ENCODE assay signal across 8 cellular contexts in the genomic region with DNA sequence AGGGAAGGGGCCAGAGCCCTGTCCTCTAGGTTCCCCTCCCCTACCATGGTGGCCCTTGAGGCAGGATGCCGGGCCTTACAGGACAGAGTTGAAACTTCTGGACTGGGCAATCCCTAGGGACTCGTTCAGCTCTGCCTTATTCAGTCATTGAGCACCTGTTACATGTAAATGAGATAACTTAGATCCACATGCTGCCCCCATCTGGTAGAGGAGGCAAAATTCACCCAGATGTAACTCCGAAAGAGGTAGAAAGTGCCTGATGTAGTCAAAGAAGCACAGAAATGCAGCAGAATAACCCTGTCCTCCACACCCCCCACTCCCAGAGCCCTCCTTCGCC. TPM values are rescaled to one million over a fixed set of nuclear protein-coding genes. Genes with fewer than 3 reads are reported as not detected.
DNase-seq lines count a peak whose midpoint lies in the region; ATAC-seq, FAIRE-seq and TF ChIP-seq lines count a peak whose summit lies in the region.

No MANE protein-coding gene starts in this region.

- peaks cover 54% of the 10 kb centered on the region for H3K27me3 Mint-ChIP-seq in activated naive CD8-positive, alpha-beta T cell treated with anti-CD3 and anti-CD28 coated beads, Interleukin-2, amount 10 ng/mL, durations not matched to agents 7 days and 5 days

- peaks cover 16% of the 10 kb centered on the region for H3K4me1 Mint-ChIP-seq in activated naive CD8-positive, alpha-beta T cell treated with anti-CD3 and anti-CD28 coated beads, Interleukin-2, amount 10 ng/mL, durations not matched to agents 7 days and 5 days

- peak overlapping the region; percentile 71 for H3K4me3 Mint-ChIP-seq in activated naive CD8-positive, alpha-beta T cell treated with anti-CD3 and anti-CD28 coated beads, Interleukin-2, amount 10 ng/mL, durations not matched to agents 7 days and 5 days

- no peaks in the 10 kb centered on the region for H3K36me3 Mint-ChIP-seq in activated naive CD8-positive, alpha-beta T cell treated with anti-CD3 and anti-CD28 coated beads, Interleukin-2, amount 10 ng/mL, durations not matched to agents 7 days and 5 days

- CTCF ChIA-PET in OCI-LY7 (lab: Charles Lee; ENCODE audit: unreplicated experiment), result interaction anchor here (0.7 kb wide), 1 partner anchor 194 kb away, joined by 3 read pairs; no protein-coding TSS in a partner anchor

- H3K27ac Mint-ChIP-seq in activated naive CD8-positive, alpha-beta T cell treated with anti-CD3 and anti-CD28 coated beads, Interleukin-2, amount 10 ng/mL, durations not matched to agents 7 days and 5 days, result no peak overlapping the region

- ATAC-seq in activated naive CD8-positive, alpha-beta T cell treated with anti-CD3 and anti-CD28 coated beads, Interleukin-2, amount 10 ng/mL, durations not matched to agents 7 days and 5 days (ENCODE audit: low read depth), result peak; percentile 57

- BruUV-seq in OCI-LY7 (replicated peaks; lab: Mats Ljungman, UMichigan), result no TSS peak

- H3K4me1 ChIP-seq in Karpas-422 (ENCODE audit: low read length) (peaks cover 12% of the 10 kb centered on the region), OCI-LY7 (ENCODE audit: insufficient read depth, low read length, poor library complexity, severe bottlenecking) (peaks cover 12% of the 10 kb centered on the region), cardiac muscle cell (ENCODE audit: low read depth) (no peaks in the 10 kb centered on the region)

- no peaks in the 10 kb centered on the region for H3K36me3 ChIP-seq in Karpas-422 (ENCODE audit: insufficient read depth, low read length)
- H3K36me3 ChIP-seq in OCI-LY7 (ENCODE audit: insufficient read depth, low read length), result no peaks in the 10 kb centered on the region
- no peaks in the 10 kb centered on the region for H3K36me3 ChIP-seq in cardiac muscle cell

- H2AFZ ChIP-seq in Karpas-422 (ENCODE audit: low read length) (no peak overlapping the region), OCI-LY7 (ENCODE audit: low read length) (no peak overlapping the region)

- FAIRE-seq in G401.6 (lab: Jason Lieb, UNC), result peak; percentile 74

- H3K27ac ChIP-seq in Karpas-422 (ENCODE audit: low read length), result no peak overlapping the region
- no peak overlapping the region for H3K27ac ChIP-seq in OCI-LY7 (ENCODE audit: low read depth, low read length, poor library complexity, severe bottlenecking)
- no peak overlapping the region for H3K27ac ChIP-seq in cardiac muscle cell

- peak; percentile 87 for TF ChIP-seq CTCF in OCI-LY7 (conservative IDR thresholded peaks at IDR 0.05; ENCODE audit: low read length)
- peak; percentile 78 for TF ChIP-seq CTCF in cardiac muscle cell (IDR thresholded peaks at IDR 0.05; ENCODE audit: low read depth, low read length)

- peaks cover 6% of the 10 kb centered on the region; the same call in 1 of the 2 replicates for H3K27me3 ChIP-seq in Karpas-422 (ENCODE audit: low read length)
- peaks cover 57% of the 10 kb centered on the region for H3K27me3 ChIP-seq in cardiac muscle cell

- no peaks in the 10 kb centered on the region for H3K79me2 ChIP-seq in Karpas-422 (ENCODE audit: low read length)
- no peaks in the 10 kb centered on the region for H3K79me2 ChIP-seq in OCI-LY7 (ENCODE audit: insufficient read depth, low read depth, low read length)

- POLR2A ChIA-PET in OCI-LY7 (lab: Charles Lee), result interaction anchor here (0.5 kb wide), 1 partner anchor 12 kb away, joined by 3 read pairs; no protein-coding TSS in a partner anchor
- POLR2A ChIA-PET in activated naive CD8-positive, alpha-beta T cell treated with anti-CD3 and anti-CD28 coated beads, Interleukin-2, amount 10 ng/mL, durations not matched to agents 7 days and 5 days (lab: Charles Lee), result no interaction called here

- DNase-seq in H4 (ENCODE audit: low spot score), result peak; percentile 82
- DNase-seq in Karpas-422, result peak; percentile 94
- DNase-seq in OCI-LY7 (ENCODE audit: low spot score), result peak; percentile 94
- peak; percentile 39 for DNase-seq in activated naive CD8-positive, alpha-beta T cell treated with anti-CD3 and anti-CD28 coated beads, Interleukin-2, amount 10 ng/mL, durations not matched to agents 7 days and 5 days
- peak; percentile 79 to 82 for DNase-seq in cardiac muscle cell (ENCODE audit: low read depth in 1 of 2, low spot score in 1 of 2)
- peak in 6 of 10 donors; percentile 26 to 83 (median 48) for DNase-seq in posterior cingulate gyrus
- no peak for DNase-seq in mesenteric fat pad (ENCODE audit: low spot score)

- H3K4me3 ChIP-seq in Karpas-422 (ENCODE audit: low read length) (no peak overlapping the region), OCI-LY7 (ENCODE audit: low read depth, low read length, poor library complexity, severe bottlenecking) (no peak overlapping the region), cardiac muscle cell (peak overlapping the region; percentile 43)

- no peaks in the 10 kb centered on the region for H3K9me3 ChIP-seq in Karpas-422 (ENCODE audit: low read length)
- H3K9me3 ChIP-seq in OCI-LY7 (ENCODE audit: low read length), result no peaks in the 10 kb centered on the region
- no peaks in the 10 kb centered on the region for H3K9me3 ChIP-seq in cardiac muscle cell (ENCODE audit: low read depth)

- peaks cover 3% of the 10 kb centered on the region for H3K9me3 Mint-ChIP-seq in activated naive CD8-positive, alpha-beta T cell treated with anti-CD3 and anti-CD28 coated beads, Interleukin-2, amount 10 ng/mL, durations not matched to agents 7 days and 5 days

- H3K9me2 ChIP-seq in Karpas-422 (replicated peaks; ENCODE audit: insufficient read depth, low read length) (no peaks in the 10 kb centered on the region), OCI-LY7 (ENCODE audit: insufficient read depth, low read length) (no peaks in the 10 kb centered on the region)

- H4K20me1 ChIP-seq in Karpas-422 (ENCODE audit: insufficient read depth, low read depth, low read length), result no peaks in the 10 kb centered on the region; the same call in 1 of the 2 replicates
- H4K20me1 ChIP-seq in OCI-LY7 (ENCODE audit: insufficient read depth, low read length), result no peaks in the 10 kb centered on the region

- H3K4me2 ChIP-seq in Karpas-422 (ENCODE audit: low read depth, low read length, poor library complexity, severe bottlenecking) (no peak overlapping the region), OCI-LY7 (ENCODE audit: low read length) (peak overlapping the region; percentile 51)

- intact Hi-C loops in OCI-LY7 (cut with micrococcal nuclease; ENCODE audit: unreplicated experiment), result no loop called here
- intact Hi-C loops in posterior cingulate gyrus (cut with DNase I), result no loop called here

- no peak overlapping the region for H3K9ac ChIP-seq in Karpas-422 (ENCODE audit: low read length)

RNA-seq across cellular contexts. Expression of a gene that starts 1.5 kb away (rescaled TPM):
- 0.35 TPM in 1 of 2 replicates, not detected in the other for total RNA-seq in H4 (2014; rRNA removed; shearing (Covaris generic))
- not detected in 2 replicates for total RNA-seq in Karpas-422 (2014; rRNA removed; shearing (Covaris generic); ENCODE audit: low replicate concordance)
- not detected in 2 replicates for total RNA-seq in OCI-LY7 (2014; rRNA removed; shearing (Covaris generic))
- not detected in 2 replicates for total RNA-seq in OCI-LY7 (2022)
- not detected for total RNA-seq in activated naive CD8-positive, alpha-beta T cell treated with anti-CD3 and anti-CD28 coated beads, Interleukin-2, amount 10 ng/mL, durations not matched to agents 7 days and 5 days
- not detected in 2 replicates for total RNA-seq in cardiac muscle cell
- polyA plus RNA-seq in cardiac muscle cell, result 1.1 and 1.6 TPM in 2 replicates
- 6.0 TPM for total RNA-seq in mesenteric fat pad
